ENCODE assay signal across 11 cellular contexts in the genomic region with DNA sequence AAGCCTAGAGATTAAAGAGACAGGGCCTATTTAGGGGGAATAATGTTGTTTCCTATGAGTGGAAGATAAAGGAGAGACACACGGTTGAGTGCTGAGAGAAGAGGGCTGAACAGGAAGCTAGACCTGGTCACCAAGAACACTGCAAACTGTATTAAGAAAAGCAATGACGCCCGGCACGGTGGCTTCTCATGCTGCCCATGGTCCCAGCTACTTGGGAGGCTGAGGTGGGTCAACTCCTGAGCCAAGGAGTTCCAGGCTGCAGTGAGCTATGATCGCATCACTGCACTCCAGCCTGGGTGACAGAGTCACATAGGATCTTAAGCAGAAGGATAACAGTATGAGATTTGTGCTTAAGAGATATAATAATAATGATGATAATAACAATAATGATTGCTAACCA. TPM values are rescaled to one million over a fixed set of nuclear protein-coding genes. Genes with fewer than 3 reads are reported as not detected.
DNase-seq lines count a peak whose midpoint lies in the region; TF ChIP-seq lines count a peak whose summit lies in the region.
"Had no signal": no experiment of that assay in that cellular context is flagged by ENCODE, and none has a peak within 500 bp of the region (broad histone marks: within the 10 kb centered on the region; RNA-seq: fewer than 3 reads in every experiment).

No MANE protein-coding gene starts in this region.

- peaks cover 2% of the 10 kb centered on the region for H3K27me3 Mint-ChIP-seq in nephron progenitor cell (ENCODE audit: low read depth, poor library complexity)
- no peaks in the 10 kb centered on the region for H3K27me3 Mint-ChIP-seq in activated T-helper 1 cell treated with anti-CD3 and anti-CD28 coated beads, Interleukin-12 subunit alpha, Interleukin-12 subunit beta, Interleukin-2, Interleukin-4 antibody, amounts not matched to agents 30 ng/mL and 10 ng/mL and 1 ng/mL, durations not matched to agents 14 hours and 24 hours and 36 hours (ENCODE audit: insufficient read depth)

- H3K4me1 ChIP-seq in esophagus muscularis mucosa: no peaks in the 10 kb centered on the region

- 65% methylated on average over 5 of the region's 5 CpGs for WGBS in esophagus muscularis mucosa

- H3K36me3 ChIP-seq in esophagus muscularis mucosa: no peaks in the 10 kb centered on the region

- H3K27me3 ChIP-seq in esophagus muscularis mucosa: no peaks in the 10 kb centered on the region

- H3K36me3 Mint-ChIP-seq in nephron progenitor cell (ENCODE audit: low read depth): no peaks in the 10 kb centered on the region
- H3K36me3 Mint-ChIP-seq in activated T-helper 1 cell treated with anti-CD3 and anti-CD28 coated beads, Interleukin-12 subunit alpha, Interleukin-12 subunit beta, Interleukin-2, Interleukin-4 antibody, amounts not matched to agents 30 ng/mL and 10 ng/mL and 1 ng/mL, durations not matched to agents 14 hours and 24 hours and 36 hours (ENCODE audit: low read depth): no peaks in the 10 kb centered on the region
- H3K36me3 Mint-ChIP-seq: CD14-positive monocyte; CD8-positive, alpha-beta T cell had no signal

- TF ChIP-seq EP300 in esophagus muscularis mucosa (IDR thresholded peaks at IDR 0.05): no peak

- intact Hi-C loops in esophagus muscularis mucosa (cut with DNase I): no loop called here
- intact Hi-C loops in activated T-helper 1 cell treated with anti-CD3 and anti-CD28 coated beads, Interleukin-12 subunit alpha, Interleukin-12 subunit beta, Interleukin-2, Interleukin-4 antibody, amounts not matched to agents 30 ng/mL and 10 ng/mL and 1 ng/mL, durations not matched to agents 14 hours and 24 hours and 36 hours (cut with micrococcal nuclease): no loop called here

- no peak for TF ChIP-seq POLR2A in esophagus muscularis mucosa (IDR thresholded peaks at IDR 0.05; ENCODE audit: low read depth)

- peak overlapping the region; percentile 2 for H3K27ac Mint-ChIP-seq in nephron progenitor cell
- H3K27ac Mint-ChIP-seq in activated T-helper 1 cell treated with anti-CD3 and anti-CD28 coated beads, Interleukin-12 subunit alpha, Interleukin-12 subunit beta, Interleukin-2, Interleukin-4 antibody, amounts not matched to agents 30 ng/mL and 10 ng/mL and 1 ng/mL, durations not matched to agents 14 hours and 24 hours and 36 hours: no peak overlapping the region
- H3K27ac Mint-ChIP-seq: CD14-positive monocyte; CD8-positive, alpha-beta T cell had no signal

- H3K27ac ChIP-seq in esophagus muscularis mucosa (replicated peaks in 1 of 4): no peak overlapping the region
- H3K27ac ChIP-seq: 22Rv1 had no signal

- peaks cover 4% of the 10 kb centered on the region for H3K4me1 Mint-ChIP-seq in nephron progenitor cell
- no peaks in the 10 kb centered on the region for H3K4me1 Mint-ChIP-seq in activated T-helper 1 cell treated with anti-CD3 and anti-CD28 coated beads, Interleukin-12 subunit alpha, Interleukin-12 subunit beta, Interleukin-2, Interleukin-4 antibody, amounts not matched to agents 30 ng/mL and 10 ng/mL and 1 ng/mL, durations not matched to agents 14 hours and 24 hours and 36 hours (ENCODE audit: low read depth)

- H3K4me3 ChIP-seq in esophagus muscularis mucosa: no peak overlapping the region

- DNase-seq in NCI-H510A treated with DMSO at 0.1 percent for 48 hours (lab: John Stamatoyannopoulos, UW) (peak; percentile 58), NCI-H510A (lab: John Stamatoyannopoulos, UW) (no peak), esophagus muscularis mucosa (ENCODE audit: extremely low spot score) (peak; percentile 64), nephron progenitor cell (no peak), NCI-H69 (lab: John Stamatoyannopoulos, UW) (no peak)
- no peak for DNase-seq in stimulated activated CD4-positive, alpha-beta T cell treated with anti-CD3 and anti-CD28 coated beads, Interleukin-2, amount 100 ng/mL, for 24 hours
- DNase-seq in activated T-helper 1 cell treated with anti-CD3 and anti-CD28 coated beads, Interleukin-12 subunit alpha, Interleukin-12 subunit beta, Interleukin-2, Interleukin-4 antibody, amounts not matched to agents 30 ng/mL and 10 ng/mL and 1 ng/mL, durations not matched to agents 14 hours and 24 hours and 36 hours (ENCODE audit: low spot score): no peak
- DNase-seq: Caco-2; CD8-positive, alpha-beta T cell had no signal

- no peak for TF ChIP-seq CTCF in esophagus muscularis mucosa (IDR thresholded peaks at IDR 0.05)
- no peak for TF ChIP-seq CTCF in nephron progenitor cell (IDR thresholded peaks at IDR 0.05)

- H3K4me3 Mint-ChIP-seq in nephron progenitor cell: no peak overlapping the region
- no peak overlapping the region for H3K4me3 Mint-ChIP-seq in activated T-helper 1 cell treated with anti-CD3 and anti-CD28 coated beads, Interleukin-12 subunit alpha, Interleukin-12 subunit beta, Interleukin-2, Interleukin-4 antibody, amounts not matched to agents 30 ng/mL and 10 ng/mL and 1 ng/mL, durations not matched to agents 14 hours and 24 hours and 36 hours
- H3K4me3 Mint-ChIP-seq: CD14-positive monocyte; CD8-positive, alpha-beta T cell had no signal

- H3K9me3 Mint-ChIP-seq in nephron progenitor cell: no peaks in the 10 kb centered on the region
- no peaks in the 10 kb centered on the region for H3K9me3 Mint-ChIP-seq in activated T-helper 1 cell treated with anti-CD3 and anti-CD28 coated beads, Interleukin-12 subunit alpha, Interleukin-12 subunit beta, Interleukin-2, Interleukin-4 antibody, amounts not matched to agents 30 ng/mL and 10 ng/mL and 1 ng/mL, durations not matched to agents 14 hours and 24 hours and 36 hours
- H3K9me3 Mint-ChIP-seq: CD8-positive, alpha-beta T cell had no signal

- no peaks in the 10 kb centered on the region for H3K9me3 ChIP-seq in esophagus muscularis mucosa
- H3K9me3 ChIP-seq: Caco-2 had no signal

RNA-seq across cellular contexts. Expression of a gene that starts 19.7 kb away (rescaled TPM):
- 10 to 100 TPM in 3 of 4 donors, 1 to 10 TPM in 1; 9.3 to 19.1 (median 11.4) TPM for total RNA-seq in esophagus muscularis mucosa
- total RNA-seq in activated T-helper 1 cell treated with anti-CD3 and anti-CD28 coated beads, Interleukin-12 subunit alpha, Interleukin-12 subunit beta, Interleukin-2, Interleukin-4 antibody, amounts not matched to agents 30 ng/mL and 10 ng/mL and 1 ng/mL, durations not matched to agents 14 hours and 24 hours and 36 hours: 19.1 and 20.3 TPM in 2 replicates

Comparison
In these comparisons a context has a peak if more than half of its experiments do, and no peak if none do; other contexts are left out.
1. DNase-seq: peak in NCI-H510A treated with DMSO at 0.1 percent for 48 hours (single experiment) and esophagus muscularis mucosa (single experiment); none in NCI-H510A (single experiment), nephron progenitor cell (single experiment), stimulated activated CD4-positive, alpha-beta T cell treated with anti-CD3 and anti-CD28 coated beads, Interleukin-2, amount 100 ng/mL, for 24 hours (0 of 2), activated T-helper 1 cell treated with anti-CD3 and anti-CD28 coated beads, Interleukin-12 subunit alpha, Interleukin-12 subunit beta, Interleukin-2, Interleukin-4 antibody, amounts not matched to agents 30 ng/mL and 10 ng/mL and 1 ng/mL, durations not matched to agents 14 hours and 24 hours and 36 hours (single experiment) and NCI-H69 (single experiment).